ENCODE assay signal across 8 cellular contexts in the genomic region with DNA sequence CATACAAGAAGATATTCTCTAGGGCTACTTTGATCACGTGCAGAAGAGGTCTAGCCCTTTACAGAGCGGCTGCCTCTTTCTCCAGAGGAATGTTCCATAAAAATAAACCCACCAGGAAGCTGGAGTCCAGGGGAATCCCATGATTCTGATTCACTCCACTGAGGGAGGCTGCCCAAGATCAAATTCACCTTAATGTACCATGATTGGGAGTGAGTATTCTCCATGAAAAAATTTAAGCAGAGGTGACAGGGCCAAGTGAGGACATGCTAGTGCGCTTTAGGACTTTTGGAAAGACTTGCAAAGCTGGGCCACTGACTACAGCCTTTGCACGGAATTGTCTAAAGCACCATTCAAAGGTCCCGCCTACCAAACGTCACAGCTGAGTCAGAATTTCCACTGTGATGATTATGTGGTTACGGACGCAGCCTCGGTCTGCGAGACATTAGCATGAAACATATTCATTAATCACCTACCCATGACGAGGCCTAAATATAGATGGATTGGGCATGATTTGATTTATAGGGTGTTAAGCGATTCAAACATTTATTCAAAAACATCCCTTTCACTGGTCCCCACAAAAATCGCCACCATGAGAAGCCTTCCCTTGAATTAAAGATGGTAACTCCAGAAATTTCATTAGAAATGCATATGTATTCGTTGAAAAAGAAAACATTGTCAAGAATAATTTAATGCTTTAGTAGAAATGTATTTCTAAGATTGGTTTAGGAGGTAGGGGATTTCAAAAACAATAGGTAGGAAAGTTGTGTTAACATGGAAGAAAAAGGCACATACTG.
DNase-seq lines count a peak whose midpoint lies in the region; ATAC-seq and TF ChIP-seq lines count a peak whose summit lies in the region.

No MANE protein-coding gene starts in this region.

- H2AK5ac ChIP-seq in mesendoderm (ENCODE audit: low read length) = no peak overlapping the region

- H3K27me3 ChIP-seq in skeletal muscle satellite cell (ENCODE audit: control insufficient read depth, insufficient read depth, low read length) (no peaks in the 10 kb centered on the region), mesendoderm (ENCODE audit: insufficient read depth, low read length, poor library complexity) (no peaks in the 10 kb centered on the region)

- H3K36me3 ChIP-seq in skeletal muscle satellite cell (ENCODE audit: insufficient read depth, low read length) = no peaks in the 10 kb centered on the region
- H3K36me3 ChIP-seq in mesendoderm (ENCODE audit: control insufficient read depth, insufficient read depth, low read length) = no peaks in the 10 kb centered on the region

- DNase-seq in astrocyte of the cerebellum (ENCODE audit: low read depth) = peak; percentile 97
- DNase-seq in mesendoderm = no peak
- DNase-seq in stimulated activated naive CD8-positive, alpha-beta T cell treated with anti-CD3 and anti-CD28 coated beads, Interleukin-15, Interleukin-2, amounts not matched to agents 100 U/mL and 50 U/mL, for 24 hours = no peak
- no peak for DNase-seq in occipital lobe (lab: John Stamatoyannopoulos, UW)

- no peak overlapping the region for H3K18ac ChIP-seq in mesendoderm (ENCODE audit: low read length)

- no peak overlapping the region for H3K56ac ChIP-seq in mesendoderm (ENCODE audit: low read length)

- H3K23ac ChIP-seq in mesendoderm (ENCODE audit: low read length) = no peak overlapping the region

- no peaks in the 10 kb centered on the region for H3K79me1 ChIP-seq in mesendoderm (ENCODE audit: low read length)

- no peak overlapping the region for H3K4ac ChIP-seq in mesendoderm (ENCODE audit: low read depth, low read length)

- no peak overlapping the region for H3K4me3 ChIP-seq in astrocyte of the cerebellum (ENCODE audit: low read depth, low read length)
- peak overlapping the region; percentile 8 for H3K4me3 ChIP-seq in skeletal muscle satellite cell (ENCODE audit: low read length)
- no peak overlapping the region for H3K4me3 ChIP-seq in mesendoderm (ENCODE audit: low read length)

- H2BK5ac ChIP-seq in mesendoderm (ENCODE audit: low read length) = no peak overlapping the region

- no CpG with 5 or more reads among the region's 14 CpGs for WGBS in mesendoderm (ENCODE audit: extremely low coverage, insufficient coverage, low lambda C conversion rate)

- H4K5ac ChIP-seq in mesendoderm (ENCODE audit: low read length) = no peak overlapping the region

- H3K9me3 ChIP-seq in skeletal muscle satellite cell (replicated peaks; ENCODE audit: low read length) = no peaks in the 10 kb centered on the region

- in situ Hi-C loops in astrocyte of the cerebellum (cut with HindIII; ENCODE audit: low sequenced_read_pairs) = no loop called here

- TF ChIP-seq CTCF in astrocyte of the cerebellum (IDR thresholded peaks at IDR 0.05; ENCODE audit: low read depth, low read length, missing control alignments) = no peak

- no peak overlapping the region for H4K8ac ChIP-seq in mesendoderm (ENCODE audit: low read depth, low read length)

- H3K4me2 ChIP-seq in skeletal muscle satellite cell (ENCODE audit: low read length) (peak overlapping the region; percentile 18), mesendoderm (ENCODE audit: low read length) (no peak overlapping the region)

- no peak overlapping the region for H2BK120ac ChIP-seq in mesendoderm (ENCODE audit: low read depth, low read length)

- no peaks in the 10 kb centered on the region for H3K79me2 ChIP-seq in mesendoderm (ENCODE audit: control insufficient read depth, insufficient read depth, low read length)

- ATAC-seq in GM19025 (IDR thresholded peaks at IDR 0.05; ENCODE audit: low read depth, unreplicated experiment) = peak; percentile 81
- ATAC-seq in HG03520 (IDR thresholded peaks at IDR 0.05; ENCODE audit: unreplicated experiment) = peak; percentile 68
- ATAC-seq in HG02623 (IDR thresholded peaks at IDR 0.05; ENCODE audit: unreplicated experiment) = no peak
- ATAC-seq in stimulated activated naive CD8-positive, alpha-beta T cell treated with anti-CD3 and anti-CD28 coated beads, Interleukin-15, Interleukin-2, amounts not matched to agents 100 U/mL and 50 U/mL, for 24 hours = no peak

- no peak overlapping the region for H2BK15ac ChIP-seq in mesendoderm (replicated peaks; ENCODE audit: low read depth)

- H3K9ac ChIP-seq in skeletal muscle satellite cell (ENCODE audit: low read depth, low read length) = peak overlapping the region; percentile 74
- H3K9ac ChIP-seq in mesendoderm (ENCODE audit: low read length) = no peak overlapping the region

- H3K4me1 ChIP-seq in skeletal muscle satellite cell (ENCODE audit: control insufficient read depth, insufficient read depth, low read length) = peaks cover 75% of the 10 kb centered on the region
- peaks cover 5% of the 10 kb centered on the region for H3K4me1 ChIP-seq in mesendoderm (ENCODE audit: control insufficient read depth, low read depth, low read length)

- no peak overlapping the region for H3K27ac ChIP-seq in mesendoderm (ENCODE audit: low read depth, low read length)

Comparison
In these comparisons a context has a peak if more than half of its experiments do, and no peak if none do; other contexts are left out.
1. ATAC-seq: peak in GM19025 (single experiment) and HG03520 (single experiment); none in HG02623 (single experiment) and stimulated activated naive CD8-positive, alpha-beta T cell treated with anti-CD3 and anti-CD28 coated beads, Interleukin-15, Interleukin-2, amounts not matched to agents 100 U/mL and 50 U/mL, for 24 hours (single experiment).